In genomic region chr3:114253505-114253904, GRCh38 we compare ENCODE assay signal across 24 cellular contexts. TPM values are rescaled to one million over a fixed set of nuclear protein-coding genes. Genes with fewer than 3 reads are reported as not detected.
DNase-seq lines count a peak whose midpoint lies in the region; ATAC-seq lines count a peak whose summit lies in the region.
"Had no signal": no experiment of that assay in that cellular context is flagged by ENCODE, and none has a peak within 500 bp of the region (broad histone marks: within the 10 kb centered on the region; RNA-seq: fewer than 3 reads in every experiment).

No MANE protein-coding gene starts in this region.

- H3K36me3 ChIP-seq in CD8-positive, alpha-beta memory T cell (ENCODE audit: insufficient read depth, low read length) = no peaks in the 10 kb centered on the region

- no peak overlapping the region for H3K4me3 Mint-ChIP-seq in activated CD8-positive, alpha-beta memory T cell treated with anti-CD3 and anti-CD28 coated beads, Interleukin-2, amount 10 ng/mL, durations not matched to agents 7 days and 5 days
- no peak overlapping the region for H3K4me3 Mint-ChIP-seq in CD8-positive, alpha-beta memory T cell
- no peak overlapping the region for H3K4me3 Mint-ChIP-seq in activated naive CD8-positive, alpha-beta T cell treated with anti-CD3 and anti-CD28 coated beads, Interleukin-2, amount 50 U/mL, for 24 hours
- no peak overlapping the region for H3K4me3 Mint-ChIP-seq in stimulated activated effector memory CD8-positive, alpha-beta T cell treated with anti-CD3 and anti-CD28 coated beads, Interleukin-12 subunit alpha, Interleukin-12 subunit beta, amount 100 ng/mL, for 72 hours

- peak overlapping the region; percentile 12 for H3K27ac Mint-ChIP-seq in activated CD8-positive, alpha-beta memory T cell treated with anti-CD3 and anti-CD28 coated beads, Interleukin-2, amount 10 ng/mL, durations not matched to agents 7 days and 5 days
- H3K27ac Mint-ChIP-seq in CD8-positive, alpha-beta memory T cell = peak overlapping the region in 7 of 8 donors; percentile 31 to 84 (median 78)
- H3K27ac Mint-ChIP-seq in activated naive CD8-positive, alpha-beta T cell treated with anti-CD3 and anti-CD28 coated beads, Interleukin-2, amount 50 U/mL, for 24 hours = peak overlapping the region; percentile 21
- no peak overlapping the region for H3K27ac Mint-ChIP-seq in stimulated activated effector memory CD8-positive, alpha-beta T cell treated with anti-CD3 and anti-CD28 coated beads, Interleukin-12 subunit alpha, Interleukin-12 subunit beta, amount 100 ng/mL, for 72 hours

- H3K9me3 Mint-ChIP-seq in activated CD8-positive, alpha-beta memory T cell treated with anti-CD3 and anti-CD28 coated beads, Interleukin-2, amount 10 ng/mL, durations not matched to agents 7 days and 5 days (ENCODE audit: low read depth) = peaks cover 16% of the 10 kb centered on the region
- H3K9me3 Mint-ChIP-seq in CD8-positive, alpha-beta memory T cell = peaks cover 0 to 7% (median 1%) of the 10 kb centered on the region in 5 donors
- H3K9me3 Mint-ChIP-seq in activated naive CD8-positive, alpha-beta T cell treated with anti-CD3 and anti-CD28 coated beads, Interleukin-2, amount 50 U/mL, for 24 hours = peaks cover 23% of the 10 kb centered on the region
- peaks cover 4% of the 10 kb centered on the region for H3K9me3 Mint-ChIP-seq in stimulated activated effector memory CD8-positive, alpha-beta T cell treated with anti-CD3 and anti-CD28 coated beads, Interleukin-12 subunit alpha, Interleukin-12 subunit beta, amount 100 ng/mL, for 72 hours

- no peaks in the 10 kb centered on the region for H3K27me3 Mint-ChIP-seq in activated CD8-positive, alpha-beta memory T cell treated with anti-CD3 and anti-CD28 coated beads, Interleukin-2, amount 10 ng/mL, durations not matched to agents 7 days and 5 days
- peaks cover 0 to 1% of the 10 kb centered on the region in 2 donors for H3K27me3 Mint-ChIP-seq in CD8-positive, alpha-beta memory T cell
- H3K27me3 Mint-ChIP-seq in activated naive CD8-positive, alpha-beta T cell treated with anti-CD3 and anti-CD28 coated beads, Interleukin-2, amount 50 U/mL, for 24 hours = no peaks in the 10 kb centered on the region

- no peaks in the 10 kb centered on the region for H3K9me3 ChIP-seq in CD8-positive, alpha-beta memory T cell (ENCODE audit: low read length)
- H3K9me3 ChIP-seq: Caco-2 had no signal

- no peaks in the 10 kb centered on the region for H3K4me1 ChIP-seq in CD8-positive, alpha-beta memory T cell (ENCODE audit: insufficient read depth, low read length)
- H3K4me1 ChIP-seq: Caco-2 had no signal

- CTCF ChIA-PET in activated CD8-positive, alpha-beta memory T cell treated with anti-CD3 and anti-CD28 coated beads, Interleukin-2, amount 10 ng/mL, durations not matched to agents 7 days and 5 days (lab: Charles Lee) = no interaction called here
- CTCF ChIA-PET in CD8-positive, alpha-beta memory T cell (lab: Charles Lee) = no interaction called here

- no peak overlapping the region for H3K4me3 ChIP-seq in CD8-positive, alpha-beta memory T cell (ENCODE audit: low read length)
- H3K4me3 ChIP-seq: GM23248 had no signal

- H3K36me3 Mint-ChIP-seq in activated CD8-positive, alpha-beta memory T cell treated with anti-CD3 and anti-CD28 coated beads, Interleukin-2, amount 10 ng/mL, durations not matched to agents 7 days and 5 days = peaks cover 21% of the 10 kb centered on the region
- peaks cover 0 to 13% (median 3%) of the 10 kb centered on the region in 3 donors for H3K36me3 Mint-ChIP-seq in CD8-positive, alpha-beta memory T cell
- peaks cover 4% of the 10 kb centered on the region for H3K36me3 Mint-ChIP-seq in activated naive CD8-positive, alpha-beta T cell treated with anti-CD3 and anti-CD28 coated beads, Interleukin-2, amount 50 U/mL, for 24 hours (ENCODE audit: low read depth)
- no peaks in the 10 kb centered on the region for H3K36me3 Mint-ChIP-seq in stimulated activated effector memory CD8-positive, alpha-beta T cell treated with anti-CD3 and anti-CD28 coated beads, Interleukin-12 subunit alpha, Interleukin-12 subunit beta, amount 100 ng/mL, for 72 hours

- no peak overlapping the region for H3K27ac ChIP-seq in CD8-positive, alpha-beta memory T cell (ENCODE audit: low read depth, low read length)
- H3K27ac ChIP-seq: GM23248, HL-60 had no signal

- H3K4me1 Mint-ChIP-seq in activated CD8-positive, alpha-beta memory T cell treated with anti-CD3 and anti-CD28 coated beads, Interleukin-2, amount 10 ng/mL, durations not matched to agents 7 days and 5 days = peaks cover 12% of the 10 kb centered on the region
- H3K4me1 Mint-ChIP-seq in CD8-positive, alpha-beta memory T cell = peaks cover 22 to 30% (median 29%) of the 10 kb centered on the region in 3 donors
- peaks cover 15% of the 10 kb centered on the region for H3K4me1 Mint-ChIP-seq in activated naive CD8-positive, alpha-beta T cell treated with anti-CD3 and anti-CD28 coated beads, Interleukin-2, amount 50 U/mL, for 24 hours
- H3K4me1 Mint-ChIP-seq in stimulated activated effector memory CD8-positive, alpha-beta T cell treated with anti-CD3 and anti-CD28 coated beads, Interleukin-12 subunit alpha, Interleukin-12 subunit beta, amount 100 ng/mL, for 72 hours = peaks cover 13% of the 10 kb centered on the region

- H3K27me3 ChIP-seq in CD8-positive, alpha-beta memory T cell (ENCODE audit: insufficient read depth, low read length, poor library complexity, severe bottlenecking) = no peaks in the 10 kb centered on the region

- peak; percentile 30 for ATAC-seq in activated CD8-positive, alpha-beta memory T cell treated with anti-CD3 and anti-CD28 coated beads, Interleukin-2, amount 10 ng/mL, durations not matched to agents 7 days and 5 days
- ATAC-seq in activated naive CD8-positive, alpha-beta T cell treated with anti-CD3 and anti-CD28 coated beads, Interleukin-2, amount 50 U/mL, for 24 hours = peak; percentile 20
- peak; percentile 61 for ATAC-seq in stimulated activated effector memory CD8-positive, alpha-beta T cell treated with anti-CD3 and anti-CD28 coated beads, Interleukin-12 subunit alpha, Interleukin-12 subunit beta, amount 100 ng/mL, for 72 hours
- ATAC-seq in GM19395 (IDR thresholded peaks at IDR 0.05; ENCODE audit: unreplicated experiment) = no peak

- POLR2A ChIA-PET in CD8-positive, alpha-beta memory T cell (lab: Charles Lee) = no interaction called here

- no peak for DNase-seq in activated CD8-positive, alpha-beta memory T cell treated with anti-CD3 and anti-CD28 coated beads, Interleukin-2, amount 10 ng/mL, durations not matched to agents 7 days and 5 days
- no peak for DNase-seq in activated CD8-positive, alpha-beta memory T cell treated with anti-CD3 and anti-CD28 coated beads, Interleukin-2, amount 50 U/mL, for 4 hours
- DNase-seq in CD8-positive, alpha-beta memory T cell = no peak
- DNase-seq in activated naive CD8-positive, alpha-beta T cell treated with anti-CD3 and anti-CD28 coated beads, Interleukin-2, amount 50 U/mL, for 24 hours = no peak
- no peak for DNase-seq in stimulated activated effector memory CD8-positive, alpha-beta T cell treated with anti-CD3 and anti-CD28 coated beads, Interleukin-12 subunit alpha, Interleukin-12 subunit beta, amount 100 ng/mL, for 72 hours (ENCODE audit: low spot score in 2 of 2)
- no peak for DNase-seq in cerebellum (ENCODE audit: low spot score)
- DNase-seq: C1 segment of cervical spinal cord, Caco-2, GDM1, GM23248, HCEC 1CT, IMR-90, NCI-H1417 treated with DMSO at 0.1 percent for 48 hours, NCI-H226, NCI-H524, NCI-H82, OCI-M1, Right ventricle myocardium superior had no signal

RNA-seq across cellular contexts. Expression of gene ZNF80, which starts 16.1 kb away (rescaled TPM):
- total RNA-seq in activated CD8-positive, alpha-beta memory T cell treated with anti-CD3 and anti-CD28 coated beads, Interleukin-2, amount 10 ng/mL, durations not matched to agents 7 days and 5 days = 1 to 10 TPM; 4.5 to 5.5 TPM
- 1 to 10 TPM; 1.8 to 2.3 TPM for total RNA-seq in CD8-positive, alpha-beta memory T cell
- 0.67 TPM for polyA plus RNA-seq in CD8-positive, alpha-beta memory T cell
- 0.09 TPM for total RNA-seq in cerebellum
- total RNA-seq: A673, Caco-2, Daoy, GM23248, HT1080, IMR-90, M059J, Right ventricle myocardium superior had no signal
- polyA plus RNA-seq: GM23248, IMR-90 had no signal

RNA-seq across cellular contexts. Expression of gene TIGIT, which starts 40.3 kb away (rescaled TPM):
- total RNA-seq in activated CD8-positive, alpha-beta memory T cell treated with anti-CD3 and anti-CD28 coated beads, Interleukin-2, amount 10 ng/mL, durations not matched to agents 7 days and 5 days = 100 to 1,000 TPM; 129 to 367 TPM
- total RNA-seq in CD8-positive, alpha-beta memory T cell = 100 to 1,000 TPM; 185 TPM
- 92.8 TPM for polyA plus RNA-seq in CD8-positive, alpha-beta memory T cell
- total RNA-seq in cerebellum = 0.45 TPM
- total RNA-seq: A673, Caco-2, Daoy, GM23248, HT1080, IMR-90, M059J, Right ventricle myocardium superior had no signal
- polyA plus RNA-seq: GM23248, IMR-90 had no signal

Comparison
In these comparisons a context has a peak if more than half of its experiments do, and no peak if none do; other contexts are left out.
1. RNA of gene TIGIT, which starts 40.3 kb away (total RNA-seq): 129 to 367 TPM in activated CD8-positive, alpha-beta memory T cell treated with anti-CD3 and anti-CD28 coated beads, Interleukin-2, amount 10 ng/mL, durations not matched to agents 7 days and 5 days and 185 TPM in CD8-positive, alpha-beta memory T cell; 0.45 TPM in cerebellum (single experiment); every median in the first group is over 10 times any median in the second.